1 cellular context compared by ENCODE assay signal in genomic region chr2:208265807-208266640, GRCh38.
A peak's percentile ranks its signal among the peaks of the same experiment; 100 is the strongest.
TF ChIP-seq lines count a peak whose summit lies in the region.

Gene PIKFYVE, plus strand, starts transcription at chr2:208266255. Its CDS starts 5,265 bp downstream, at chr2:208271520.

TF ChIP-seq in HepG2, 621 proteins besides CTCF, POLR2A, EP300 and RAD21 (continued from another document):
- TF ChIP-seq, protein P1, sequence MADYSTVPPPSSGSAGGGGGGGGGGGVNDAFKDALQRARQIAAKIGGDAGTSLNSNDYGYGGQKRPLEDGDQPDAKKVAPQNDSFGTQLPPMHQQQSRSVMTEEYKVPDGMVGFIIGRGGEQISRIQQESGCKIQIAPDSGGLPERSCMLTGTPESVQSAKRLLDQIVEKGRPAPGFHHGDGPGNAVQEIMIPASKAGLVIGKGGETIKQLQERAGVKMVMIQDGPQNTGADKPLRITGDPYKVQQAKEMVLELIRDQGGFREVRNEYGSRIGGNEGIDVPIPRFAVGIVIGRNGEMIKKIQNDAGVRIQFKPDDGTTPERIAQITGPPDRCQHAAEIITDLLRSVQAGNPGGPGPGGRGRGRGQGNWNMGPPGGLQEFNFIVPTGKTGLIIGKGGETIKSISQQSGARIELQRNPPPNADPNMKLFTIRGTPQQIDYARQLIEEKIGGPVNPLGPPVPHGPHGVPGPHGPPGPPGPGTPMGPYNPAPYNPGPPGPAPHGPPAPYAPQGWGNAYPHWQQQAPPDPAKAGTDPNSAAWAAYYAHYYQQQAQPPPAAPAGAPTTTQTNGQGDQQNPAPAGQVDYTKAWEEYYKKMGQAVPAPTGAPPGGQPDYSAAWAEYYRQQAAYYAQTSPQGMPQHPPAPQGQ (CRISPR knock-in tag; IDR thresholded peaks at IDR 0.05; ENCODE audit: borderline replicate concordance), result no peak
- TF ChIP-seq ZNF142 (CRISPR knock-in tag; IDR thresholded peaks at IDR 0.05), result 0 out of 2 replicates have a peak, but pooled peaks have one; percentile 26
- TF ChIP-seq ZNF720 (CRISPR knock-in tag; IDR thresholded peaks at IDR 0.05), result no peak
- TF ChIP-seq CENPX (CRISPR knock-in tag; IDR thresholded peaks at IDR 0.05), result no peak
- TF ChIP-seq ZNF691 (CRISPR knock-in tag; IDR thresholded peaks at IDR 0.05; ENCODE audit: borderline replicate concordance, low read depth), result peak; percentile 81; the same call in 1 of the 2 replicates
- TF ChIP-seq MIXL1 (CRISPR knock-in tag; IDR thresholded peaks at IDR 0.05), result no peak
- peak; percentile 99 for TF ChIP-seq ZNF891 (CRISPR knock-in tag; IDR thresholded peaks at IDR 0.05)
- no peak for TF ChIP-seq ZNF180 (CRISPR knock-in tag; IDR thresholded peaks at IDR 0.05; ENCODE audit: borderline replicate concordance, low read depth)
- TF ChIP-seq FOXK2 (IDR thresholded peaks at IDR 0.05), result peak; percentile 64; the same call in 1 of the 2 replicates
- TF ChIP-seq DNMT3B (CRISPR knock-in tag; conservative IDR thresholded peaks at IDR 0.05), result 0 out of 2 replicates have a peak, but pooled peaks have one; percentile 83
- TF ChIP-seq CC2D1A (CRISPR knock-in tag; IDR thresholded peaks at IDR 0.05), result 0 out of 2 replicates have a peak, but pooled peaks have one; percentile 20
- no peak for TF ChIP-seq MBNL3 (CRISPR knock-in tag; conservative IDR thresholded peaks at IDR 0.05)
- TF ChIP-seq SRF (IDR thresholded peaks at IDR 0.05; ENCODE audit: low read depth, low read length), result peak; percentile 95
- no peak for TF ChIP-seq ZNF460 (CRISPR knock-in tag; IDR thresholded peaks at IDR 0.05; ENCODE audit: borderline replicate concordance)
- no peak for TF ChIP-seq MATR3 (CRISPR knock-in tag; IDR thresholded peaks at IDR 0.05)
- TF ChIP-seq NFKBIZ (CRISPR knock-in tag; IDR thresholded peaks at IDR 0.05), result peak; percentile 64
- TF ChIP-seq CBX1 (IDR thresholded peaks at IDR 0.05; ENCODE audit: low read depth), result peak; percentile 66
- peak; percentile 90; the same call in 1 of the 2 replicates for TF ChIP-seq SMAD1 (CRISPR knock-in tag; IDR thresholded peaks at IDR 0.05; ENCODE audit: borderline replicate concordance, low read depth)
- TF ChIP-seq ZNF841 (CRISPR knock-in tag; IDR thresholded peaks at IDR 0.05; ENCODE audit: borderline replicate concordance), result 0 out of 2 replicates have a peak, but pooled peaks have one; percentile 63
- TF ChIP-seq, protein P2, sequence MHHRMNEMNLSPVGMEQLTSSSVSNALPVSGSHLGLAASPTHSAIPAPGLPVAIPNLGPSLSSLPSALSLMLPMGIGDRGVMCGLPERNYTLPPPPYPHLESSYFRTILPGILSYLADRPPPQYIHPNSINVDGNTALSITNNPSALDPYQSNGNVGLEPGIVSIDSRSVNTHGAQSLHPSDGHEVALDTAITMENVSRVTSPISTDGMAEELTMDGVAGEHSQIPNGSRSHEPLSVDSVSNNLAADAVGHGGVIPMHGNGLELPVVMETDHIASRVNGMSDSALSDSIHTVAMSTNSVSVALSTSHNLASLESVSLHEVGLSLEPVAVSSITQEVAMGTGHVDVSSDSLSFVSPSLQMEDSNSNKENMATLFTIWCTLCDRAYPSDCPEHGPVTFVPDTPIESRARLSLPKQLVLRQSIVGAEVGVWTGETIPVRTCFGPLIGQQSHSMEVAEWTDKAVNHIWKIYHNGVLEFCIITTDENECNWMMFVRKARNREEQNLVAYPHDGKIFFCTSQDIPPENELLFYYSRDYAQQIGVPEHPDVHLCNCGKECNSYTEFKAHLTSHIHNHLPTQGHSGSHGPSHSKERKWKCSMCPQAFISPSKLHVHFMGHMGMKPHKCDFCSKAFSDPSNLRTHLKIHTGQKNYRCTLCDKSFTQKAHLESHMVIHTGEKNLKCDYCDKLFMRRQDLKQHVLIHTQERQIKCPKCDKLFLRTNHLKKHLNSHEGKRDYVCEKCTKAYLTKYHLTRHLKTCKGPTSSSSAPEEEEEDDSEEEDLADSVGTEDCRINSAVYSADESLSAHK (CRISPR knock-in tag; IDR thresholded peaks at IDR 0.05; ENCODE audit: borderline replicate concordance), result no peak
- TF ChIP-seq ZNF251 (CRISPR knock-in tag; IDR thresholded peaks at IDR 0.05), result no peak
- peak; percentile 97 for TF ChIP-seq SP4 (CRISPR knock-in tag; IDR thresholded peaks at IDR 0.05)
- TF ChIP-seq ZGPAT (CRISPR knock-in tag; IDR thresholded peaks at IDR 0.05), result peak; percentile 98
- peak; percentile 24; the same call in 1 of the 2 replicates for TF ChIP-seq ADNP (CRISPR knock-in tag; IDR thresholded peaks at IDR 0.05)
- peak; percentile 98; the same call in 1 of the 2 replicates for TF ChIP-seq TRAFD1 (CRISPR knock-in tag; IDR thresholded peaks at IDR 0.05; ENCODE audit: borderline replicate concordance)
- TF ChIP-seq, protein P3, sequence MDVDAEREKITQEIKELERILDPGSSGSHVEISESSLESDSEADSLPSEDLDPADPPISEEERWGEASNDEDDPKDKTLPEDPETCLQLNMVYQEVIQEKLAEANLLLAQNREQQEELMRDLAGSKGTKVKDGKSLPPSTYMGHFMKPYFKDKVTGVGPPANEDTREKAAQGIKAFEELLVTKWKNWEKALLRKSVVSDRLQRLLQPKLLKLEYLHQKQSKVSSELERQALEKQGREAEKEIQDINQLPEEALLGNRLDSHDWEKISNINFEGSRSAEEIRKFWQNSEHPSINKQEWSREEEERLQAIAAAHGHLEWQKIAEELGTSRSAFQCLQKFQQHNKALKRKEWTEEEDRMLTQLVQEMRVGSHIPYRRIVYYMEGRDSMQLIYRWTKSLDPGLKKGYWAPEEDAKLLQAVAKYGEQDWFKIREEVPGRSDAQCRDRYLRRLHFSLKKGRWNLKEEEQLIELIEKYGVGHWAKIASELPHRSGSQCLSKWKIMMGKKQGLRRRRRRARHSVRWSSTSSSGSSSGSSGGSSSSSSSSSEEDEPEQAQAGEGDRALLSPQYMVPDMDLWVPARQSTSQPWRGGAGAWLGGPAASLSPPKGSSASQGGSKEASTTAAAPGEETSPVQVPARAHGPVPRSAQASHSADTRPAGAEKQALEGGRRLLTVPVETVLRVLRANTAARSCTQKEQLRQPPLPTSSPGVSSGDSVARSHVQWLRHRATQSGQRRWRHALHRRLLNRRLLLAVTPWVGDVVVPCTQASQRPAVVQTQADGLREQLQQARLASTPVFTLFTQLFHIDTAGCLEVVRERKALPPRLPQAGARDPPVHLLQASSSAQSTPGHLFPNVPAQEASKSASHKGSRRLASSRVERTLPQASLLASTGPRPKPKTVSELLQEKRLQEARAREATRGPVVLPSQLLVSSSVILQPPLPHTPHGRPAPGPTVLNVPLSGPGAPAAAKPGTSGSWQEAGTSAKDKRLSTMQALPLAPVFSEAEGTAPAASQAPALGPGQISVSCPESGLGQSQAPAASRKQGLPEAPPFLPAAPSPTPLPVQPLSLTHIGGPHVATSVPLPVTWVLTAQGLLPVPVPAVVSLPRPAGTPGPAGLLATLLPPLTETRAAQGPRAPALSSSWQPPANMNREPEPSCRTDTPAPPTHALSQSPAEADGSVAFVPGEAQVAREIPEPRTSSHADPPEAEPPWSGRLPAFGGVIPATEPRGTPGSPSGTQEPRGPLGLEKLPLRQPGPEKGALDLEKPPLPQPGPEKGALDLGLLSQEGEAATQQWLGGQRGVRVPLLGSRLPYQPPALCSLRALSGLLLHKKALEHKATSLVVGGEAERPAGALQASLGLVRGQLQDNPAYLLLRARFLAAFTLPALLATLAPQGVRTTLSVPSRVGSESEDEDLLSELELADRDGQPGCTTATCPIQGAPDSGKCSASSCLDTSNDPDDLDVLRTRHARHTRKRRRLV (CRISPR knock-in tag; IDR thresholded peaks at IDR 0.05), result peak; percentile 28
- no peak for TF ChIP-seq DBP (CRISPR knock-in tag; IDR thresholded peaks at IDR 0.05; ENCODE audit: not compliant biosample characterization)
- TF ChIP-seq NR1H2 (CRISPR knock-in tag; IDR thresholded peaks at IDR 0.05; ENCODE audit: borderline replicate concordance, low read depth), result peak; percentile 24; the same call in 1 of the 2 replicates
- TF ChIP-seq ZNF101 (CRISPR knock-in tag; IDR thresholded peaks at IDR 0.05; ENCODE audit: borderline replicate concordance, low read depth), result no peak
